ENCODE assay signal across 17 cellular contexts in genomic region chr11:71247551-71248250, GRCh38. TPM values are rescaled to one million over a fixed set of nuclear protein-coding genes. Genes with fewer than 3 reads are reported as not detected.
A peak's percentile ranks its signal among the peaks of the same experiment; 100 is the strongest.
DNase-seq lines count a peak whose midpoint lies in the region; ATAC-seq and TF ChIP-seq lines count a peak whose summit lies in the region.
"Had no signal": no experiment of that assay in that cellular context is flagged by ENCODE, and none has a peak within 500 bp of the region (broad histone marks: within the 10 kb centered on the region; RNA-seq: fewer than 3 reads in every experiment).

No MANE protein-coding gene starts in this region.

- H3K9me2 ChIP-seq in GM23338 (ENCODE audit: insufficient read depth), result no peaks in the 10 kb centered on the region

- no peak overlapping the region for H4K12ac ChIP-seq in trophoblast cell (ENCODE audit: low read depth, low read length)

- H3K27me3 ChIP-seq in GM23338 (ENCODE audit: insufficient read depth), result peaks cover 6% of the 10 kb centered on the region; the same call in 1 of the 2 replicates
- peaks cover 100% of the 10 kb centered on the region for H3K27me3 ChIP-seq in left ventricle myocardium inferior (ENCODE audit: low read depth)
- H3K27me3 ChIP-seq in trophoblast cell (ENCODE audit: insufficient read depth, low read length), result no peaks in the 10 kb centered on the region

- H3K9ac ChIP-seq in trophoblast cell (ENCODE audit: low read length), result no peak overlapping the region
- H3K9ac ChIP-seq: BLaER1 treated with 17β-estradiol and CSF1 and Interleukin-3, amounts not matched to agents 10 nM and 100 nM had no signal

- peak overlapping the region; percentile 78 for H4K91ac ChIP-seq in trophoblast cell (ENCODE audit: low read depth, low read length)

- peak overlapping the region; percentile 99 for H3K27ac Mint-ChIP-seq in GM23338
- H3K27ac Mint-ChIP-seq: activated CD4-positive, alpha-beta T cell treated with anti-CD3 and anti-CD28 coated beads, Interleukin-2, amount 10 ng/mL, durations not matched to agents 7 days and 5 days; stimulated activated naive B cell treated with anti-CD40 and anti-IgM and Interleukin-4, amounts not matched to agents 10 μg/mL and 1 μg/mL and 100 μg/mL, for 72 hours; T-helper 2 cell treated with Interferon-gamma antibody and Interleukin-4, amounts not matched to agents 5 μg/mL and 100 μg/mL, for 36 hours had no signal

- H3K4me3 ChIP-seq in GM23338, result peak overlapping the region; percentile 92
- no peak overlapping the region for H3K4me3 ChIP-seq in left ventricle myocardium inferior
- no peak overlapping the region for H3K4me3 ChIP-seq in trophoblast cell (ENCODE audit: low read depth, low read length)
- H3K4me3 ChIP-seq: BLaER1 treated with 17β-estradiol and CSF1 and Interleukin-3, amounts not matched to agents 10 nM and 100 nM had no signal

- H2BK12ac ChIP-seq in trophoblast cell (ENCODE audit: low read length), result peak overlapping the region; percentile 79

- peak overlapping the region; percentile 27 for H3K14ac ChIP-seq in trophoblast cell (ENCODE audit: low read length)

- H3K36me3 ChIP-seq in GM23338 (ENCODE audit: insufficient read depth), result no peaks in the 10 kb centered on the region
- H3K36me3 ChIP-seq in left ventricle myocardium inferior, result no peaks in the 10 kb centered on the region
- peaks cover 0 to 6% of the 10 kb centered on the region in 2 experiments for H3K36me3 ChIP-seq in trophoblast cell (ENCODE audit: control insufficient read depth in 1 of 2, insufficient read depth in 2 of 2, low read length in 2 of 2)
- H3K36me3 ChIP-seq: BLaER1 treated with 17β-estradiol and CSF1 and Interleukin-3, amounts not matched to agents 10 nM and 100 nM had no signal

- no peaks in the 10 kb centered on the region; the same call in 2 of the 3 replicates for H3K9me3 Mint-ChIP-seq in GM23338
- H3K9me3 Mint-ChIP-seq: activated CD4-positive, alpha-beta T cell treated with anti-CD3 and anti-CD28 coated beads, Interleukin-2, amount 10 ng/mL, durations not matched to agents 7 days and 5 days; activated T-cell treated with anti-CD3 and anti-CD28 coated beads, Interleukin-2, amount 50 U/mL, for 4 hours; stimulated activated naive B cell treated with anti-CD40 and anti-IgM and Interleukin-4, amounts not matched to agents 10 μg/mL and 1 μg/mL and 100 μg/mL, for 72 hours; T-helper 2 cell treated with Interferon-gamma antibody and Interleukin-4, amounts not matched to agents 5 μg/mL and 100 μg/mL, for 36 hours had no signal

- intact Hi-C loops in left ventricle myocardium inferior (cut with micrococcal nuclease), result no loop called here

- peak overlapping the region; percentile 59 for H2AK5ac ChIP-seq in trophoblast cell (ENCODE audit: low read length)

- H3K18ac ChIP-seq in trophoblast cell (ENCODE audit: low read length), result peak overlapping the region; percentile 37

- peak overlapping the region; percentile 58 for H2BK120ac ChIP-seq in trophoblast cell (ENCODE audit: insufficient read depth, low read length, poor library complexity)

- H3K4me1 Mint-ChIP-seq in GM23338, result peaks cover 73% of the 10 kb centered on the region

- H3K79me1 ChIP-seq in trophoblast cell (ENCODE audit: low read length), result peaks cover 48% of the 10 kb centered on the region

- peaks cover 16% of the 10 kb centered on the region for H3K36me3 Mint-ChIP-seq in GM23338 (ENCODE audit: low read depth)
- H3K36me3 Mint-ChIP-seq: naive B cell; stimulated activated naive B cell treated with anti-CD40 and anti-IgM and Interleukin-4, amounts not matched to agents 10 μg/mL and 1 μg/mL and 100 μg/mL, for 72 hours had no signal

- peaks cover 71% of the 10 kb centered on the region for H3K4me1 ChIP-seq in GM23338 (ENCODE audit: insufficient read depth)
- H3K4me1 ChIP-seq in left ventricle myocardium inferior, result peaks cover 33% of the 10 kb centered on the region
- H3K4me1 ChIP-seq in trophoblast cell (ENCODE audit: control insufficient read depth in 1 of 2, insufficient read depth in 2 of 2, low read length in 2 of 2), result peaks cover 46 to 50% of the 10 kb centered on the region in 2 experiments

- peaks cover 19% of the 10 kb centered on the region; the same call in 1 of the 2 replicates for H3F3A ChIP-seq in GM23338 (replicated peaks; ENCODE audit: low read depth)

- peak overlapping the region; percentile 22 for H4K8ac ChIP-seq in trophoblast cell (ENCODE audit: low read depth, low read length)

- no peak overlapping the region for H3K23ac ChIP-seq in trophoblast cell (ENCODE audit: low read length)

- no peaks in the 10 kb centered on the region for H3K9me3 ChIP-seq in left ventricle myocardium inferior (replicated peaks)
- H3K9me3 ChIP-seq in trophoblast cell (ENCODE audit: insufficient read depth, low read depth, low read length), result no peaks in the 10 kb centered on the region
- H3K9me3 ChIP-seq: BLaER1 treated with 17β-estradiol and CSF1 and Interleukin-3, amounts not matched to agents 10 nM and 100 nM had no signal

- peak; percentile 87 for DNase-seq in GM23338 (ENCODE audit: low spot score)
- DNase-seq in left ventricle myocardium inferior, result peak; percentile 53
- no peak for DNase-seq in trophoblast cell
- DNase-seq in activated CD4-positive, alpha-beta T cell treated with anti-CD3 and anti-CD28 coated beads, Interleukin-2, amount 50 U/mL, for 1 hour, result no peak
- no peak for DNase-seq in stimulated activated CD4-positive, alpha-beta T cell treated with anti-CD3 and anti-CD28 coated beads, Interleukin-2, amount 100 ng/mL, for 24 hours
- DNase-seq: activated CD4-positive, alpha-beta T cell treated with anti-CD3 and anti-CD28 coated beads, Interleukin-2, amount 10 ng/mL, durations not matched to agents 7 days and 5 days; activated T-cell treated with anti-CD3 and anti-CD28 coated beads, Interleukin-2, amount 50 U/mL, for 4 hours; KG1; naive B cell; NCI-H1436; NCI-H69; stimulated activated naive B cell treated with anti-CD40 and anti-IgM and Interleukin-4, amounts not matched to agents 10 μg/mL and 1 μg/mL and 100 μg/mL, for 72 hours had no signal

- H3K27ac ChIP-seq in GM23338 (ENCODE audit: low read depth), result peak overlapping the region; percentile 99
- H3K27ac ChIP-seq in VCaP, result peak overlapping the region; percentile 99
- no peak overlapping the region for H3K27ac ChIP-seq in left ventricle myocardium inferior (replicated peaks)
- H3K27ac ChIP-seq in trophoblast cell (ENCODE audit: low read depth, low read length), result no peak overlapping the region
- H3K27ac ChIP-seq: BLaER1 treated with 17β-estradiol and CSF1 and Interleukin-3, amounts not matched to agents 10 nM and 100 nM had no signal

- H3K4me3 Mint-ChIP-seq in GM23338, result peak overlapping the region; percentile 80
- H3K4me3 Mint-ChIP-seq: activated CD4-positive, alpha-beta T cell treated with anti-CD3 and anti-CD28 coated beads, Interleukin-2, amount 10 ng/mL, durations not matched to agents 7 days and 5 days; activated T-cell treated with anti-CD3 and anti-CD28 coated beads, Interleukin-2, amount 50 U/mL, for 4 hours; naive B cell; stimulated activated naive B cell treated with anti-CD40 and anti-IgM and Interleukin-4, amounts not matched to agents 10 μg/mL and 1 μg/mL and 100 μg/mL, for 72 hours; T-helper 2 cell treated with Interferon-gamma antibody and Interleukin-4, amounts not matched to agents 5 μg/mL and 100 μg/mL, for 36 hours had no signal

- TF ChIP-seq CTCF in GM23338 (conservative IDR thresholded peaks at IDR 0.05; ENCODE audit: low read depth in 2 of 2) (peak in 1 of 2 experiments; percentile 7; a peak in 1 of 4 replicates), VCaP (conservative IDR thresholded peaks at IDR 0.05) (no peak), left ventricle myocardium inferior (IDR thresholded peaks at IDR 0.05; ENCODE audit: borderline replicate concordance) (no peak)

- H2BK5ac ChIP-seq in trophoblast cell (ENCODE audit: low read depth, low read length, poor library complexity), result peak overlapping the region; percentile 32

- H3K4me2 ChIP-seq in GM23338 (peak overlapping the region; percentile 78), trophoblast cell (ENCODE audit: low read length) (no peak overlapping the region)
- H3K4me2 ChIP-seq: BLaER1 treated with 17β-estradiol and CSF1 and Interleukin-3, amounts not matched to agents 10 nM and 100 nM had no signal

- peak overlapping the region; percentile 19 for H3K4ac ChIP-seq in trophoblast cell (ENCODE audit: low read depth, low read length)

- peaks cover 4% of the 10 kb centered on the region for H4K20me1 ChIP-seq in GM23338 (replicated peaks; ENCODE audit: insufficient read depth)

- H3K79me2 ChIP-seq in GM23338 (replicated peaks; ENCODE audit: insufficient read depth) (peaks cover 64% of the 10 kb centered on the region), trophoblast cell (ENCODE audit: control insufficient read depth, insufficient read depth, low read length, poor library complexity) (peaks cover 34% of the 10 kb centered on the region)

- H3K27me3 Mint-ChIP-seq in GM23338 (ENCODE audit: insufficient read depth, low read depth, poor library complexity), result peaks cover 29% of the 10 kb centered on the region

- ATAC-seq in GM23338 (peak; percentile 34), GM21367 (IDR thresholded peaks at IDR 0.05; ENCODE audit: unreplicated experiment) (no peak), GM21526 (IDR thresholded peaks at IDR 0.05; ENCODE audit: low FRiP score, unreplicated experiment) (no peak)
- ATAC-seq: activated T-cell treated with anti-CD3 and anti-CD28 coated beads, Interleukin-2, amount 50 U/mL, for 4 hours; stimulated activated naive B cell treated with anti-CD40 and anti-IgM and Interleukin-4, amounts not matched to agents 10 μg/mL and 1 μg/mL and 100 μg/mL, for 72 hours had no signal

- H2AFZ ChIP-seq in GM23338 (no peak overlapping the region), trophoblast cell (ENCODE audit: insufficient read depth, low read length, poor library complexity) (peak overlapping the region; percentile 35)

- WGBS in trophoblast cell (ENCODE audit: extremely low coverage, insufficient coverage, insufficient read length), result no CpG with 5 or more reads among the region's 16 CpGs

RNA-seq across cellular contexts. Expression of gene SHANK2, which starts 4.7 kb away (rescaled TPM):
- 73.1 and 81.4 TPM in 2 replicates for total RNA-seq in GM23338 (2014; rRNA removed; shearing (Covaris generic))
- polyA plus RNA-seq in GM23338 (2016; fragmentation: Nextera tagmentation; extraction: Ambion mirVana), result 16.7 and 22.0 TPM in 2 replicates
- 0.27 TPM for total RNA-seq in left ventricle myocardium inferior
- polyA plus RNA-seq in trophoblast cell (2013), result 20.8 and 21.4 TPM in 2 replicates
- total RNA-seq: activated CD4-positive, alpha-beta T cell treated with anti-CD3 and anti-CD28 coated beads, Interleukin-2, amount 10 ng/mL, durations not matched to agents 7 days and 5 days had no signal

Comparison
In these comparisons a context has a peak if more than half of its experiments do, and no peak if none do; other contexts are left out.
1. DNase-seq: peak in GM23338 (single experiment) and left ventricle myocardium inferior (single experiment); none in trophoblast cell (0 of 2), activated CD4-positive, alpha-beta T cell treated with anti-CD3 and anti-CD28 coated beads, Interleukin-2, amount 50 U/mL, for 1 hour (single experiment) and stimulated activated CD4-positive, alpha-beta T cell treated with anti-CD3 and anti-CD28 coated beads, Interleukin-2, amount 100 ng/mL, for 24 hours (0 of 2).
2. H3K27ac ChIP-seq: peak in GM23338 (single experiment) and VCaP (single experiment); none in left ventricle myocardium inferior (single experiment) and trophoblast cell (single experiment).
3. RNA of gene SHANK2, which starts 4.7 kb away (total RNA-seq): 73.1 to 81.4 TPM in GM23338; 0.27 TPM in left ventricle myocardium inferior (single experiment); every median in the first group is over 10 times any median in the second.